ENCODE assay signal across 8 cellular contexts in the genomic region with DNA sequence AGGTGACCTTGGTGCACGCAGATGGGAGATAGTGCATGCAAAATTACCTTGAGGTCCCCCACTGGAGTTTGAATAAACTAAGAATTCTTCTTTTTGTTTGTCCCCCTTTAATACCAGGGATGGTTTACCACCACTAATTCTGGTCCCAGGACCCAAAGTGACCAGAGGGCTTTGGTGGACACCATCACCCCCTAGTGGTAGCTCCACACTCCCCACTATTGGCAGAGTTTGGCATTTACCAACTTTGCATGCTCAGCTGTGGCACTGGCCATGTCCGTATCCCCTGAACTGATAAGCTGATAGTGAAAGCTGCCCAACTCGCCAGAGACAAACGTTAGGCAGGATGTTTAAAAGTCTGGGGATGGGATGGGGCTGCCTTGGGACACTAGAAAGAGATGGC.
DNase-seq lines count a peak whose midpoint lies in the region; ATAC-seq and TF ChIP-seq lines count a peak whose summit lies in the region.

No MANE protein-coding gene starts in this region.

- in situ Hi-C loops in ACHN (cut with HindIII; ENCODE audit: low pct_ligation_motif_present, low pct_unique_long_range_greater_than_20kb, low sequenced_read_pairs): no loop called here

- no peak for ATAC-seq in GM18873 (IDR thresholded peaks at IDR 0.05; ENCODE audit: low FRiP score, unreplicated experiment)
- ATAC-seq in HG03135 (IDR thresholded peaks at IDR 0.05; ENCODE audit: unreplicated experiment): no peak

- peak; percentile 57 for DNase-seq in ACHN
- DNase-seq in NCI-H2029 (lab: John Stamatoyannopoulos, UW): peak; percentile 38
- peak in 50 of 61 donors; percentile 14 to 72 (median 48) for DNase-seq in caudate nucleus (lab: John Stamatoyannopoulos, UW)
- peak; percentile 88 for DNase-seq in medulla oblongata (ENCODE audit: extremely low spot score)
- no peak for DNase-seq in SIG-M5 (lab: John Stamatoyannopoulos, UW)

- H3K27ac ChIP-seq in caudate nucleus (ENCODE audit: low read depth, low read length): no peak overlapping the region

- TF ChIP-seq CTCF in GM12874 (IDR thresholded peaks at IDR 0.05; ENCODE audit: insufficient read depth, low read depth, low read length): peak; percentile 74
